ENCODE assay signal across 1 cellular context in the genomic region with DNA sequence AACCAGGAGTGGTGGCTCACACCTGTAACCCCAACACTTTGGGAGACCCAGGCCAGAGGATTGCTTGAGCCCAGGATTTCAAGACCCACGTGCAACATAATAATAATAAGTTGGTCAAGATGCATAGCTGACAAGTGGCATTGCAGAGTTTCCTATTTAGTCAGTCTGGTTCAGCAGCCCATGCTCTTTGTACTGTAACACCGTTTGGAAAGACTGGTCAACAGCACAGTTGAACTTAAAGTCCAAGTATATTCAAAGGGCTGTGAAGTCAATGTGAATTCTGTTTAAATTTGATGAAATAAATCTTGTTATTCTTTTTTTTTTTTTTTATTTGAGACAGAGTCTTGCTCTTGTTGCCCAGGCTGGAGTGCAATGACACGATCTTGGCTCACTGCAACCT.
TF ChIP-seq lines count a peak whose summit lies in the region.

No MANE protein-coding gene starts in this region.

TF ChIP-seq in GM23338, 12 proteins besides CTCF, POLR2A, EP300 and RAD21 (continued from another document):
- TF ChIP-seq, protein P1, sequence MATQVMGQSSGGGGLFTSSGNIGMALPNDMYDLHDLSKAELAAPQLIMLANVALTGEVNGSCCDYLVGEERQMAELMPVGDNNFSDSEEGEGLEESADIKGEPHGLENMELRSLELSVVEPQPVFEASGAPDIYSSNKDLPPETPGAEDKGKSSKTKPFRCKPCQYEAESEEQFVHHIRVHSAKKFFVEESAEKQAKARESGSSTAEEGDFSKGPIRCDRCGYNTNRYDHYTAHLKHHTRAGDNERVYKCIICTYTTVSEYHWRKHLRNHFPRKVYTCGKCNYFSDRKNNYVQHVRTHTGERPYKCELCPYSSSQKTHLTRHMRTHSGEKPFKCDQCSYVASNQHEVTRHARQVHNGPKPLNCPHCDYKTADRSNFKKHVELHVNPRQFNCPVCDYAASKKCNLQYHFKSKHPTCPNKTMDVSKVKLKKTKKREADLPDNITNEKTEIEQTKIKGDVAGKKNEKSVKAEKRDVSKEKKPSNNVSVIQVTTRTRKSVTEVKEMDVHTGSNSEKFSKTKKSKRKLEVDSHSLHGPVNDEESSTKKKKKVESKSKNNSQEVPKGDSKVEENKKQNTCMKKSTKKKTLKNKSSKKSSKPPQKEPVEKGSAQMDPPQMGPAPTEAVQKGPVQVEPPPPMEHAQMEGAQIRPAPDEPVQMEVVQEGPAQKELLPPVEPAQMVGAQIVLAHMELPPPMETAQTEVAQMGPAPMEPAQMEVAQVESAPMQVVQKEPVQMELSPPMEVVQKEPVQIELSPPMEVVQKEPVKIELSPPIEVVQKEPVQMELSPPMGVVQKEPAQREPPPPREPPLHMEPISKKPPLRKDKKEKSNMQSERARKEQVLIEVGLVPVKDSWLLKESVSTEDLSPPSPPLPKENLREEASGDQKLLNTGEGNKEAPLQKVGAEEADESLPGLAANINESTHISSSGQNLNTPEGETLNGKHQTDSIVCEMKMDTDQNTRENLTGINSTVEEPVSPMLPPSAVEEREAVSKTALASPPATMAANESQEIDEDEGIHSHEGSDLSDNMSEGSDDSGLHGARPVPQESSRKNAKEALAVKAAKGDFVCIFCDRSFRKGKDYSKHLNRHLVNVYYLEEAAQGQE (IDR thresholded peaks at IDR 0.05; ENCODE audit: unreplicated experiment): no peak
- TF ChIP-seq POLR2AphosphoS5 (IDR thresholded peaks at IDR 0.05; ENCODE audit: low read depth) (no peak), NANOG (IDR thresholded peaks at IDR 0.05; ENCODE audit: borderline replicate concordance) (no peak), ZNF114 (CRISPR knock-in tag; IDR thresholded peaks at IDR 0.05) (no peak)
- TF ChIP-seq, protein P2, sequence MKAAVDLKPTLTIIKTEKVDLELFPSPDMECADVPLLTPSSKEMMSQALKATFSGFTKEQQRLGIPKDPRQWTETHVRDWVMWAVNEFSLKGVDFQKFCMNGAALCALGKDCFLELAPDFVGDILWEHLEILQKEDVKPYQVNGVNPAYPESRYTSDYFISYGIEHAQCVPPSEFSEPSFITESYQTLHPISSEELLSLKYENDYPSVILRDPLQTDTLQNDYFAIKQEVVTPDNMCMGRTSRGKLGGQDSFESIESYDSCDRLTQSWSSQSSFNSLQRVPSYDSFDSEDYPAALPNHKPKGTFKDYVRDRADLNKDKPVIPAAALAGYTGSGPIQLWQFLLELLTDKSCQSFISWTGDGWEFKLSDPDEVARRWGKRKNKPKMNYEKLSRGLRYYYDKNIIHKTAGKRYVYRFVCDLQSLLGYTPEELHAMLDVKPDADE (IDR thresholded peaks at IDR 0.05): no peak
TF ChIP-seq in GM23338: peak in this region for 0.
